8 cellular contexts compared by ENCODE assay signal in genomic region chr10:72694476-72695369, GRCh38. TPM values are rescaled to one million over a fixed set of nuclear protein-coding genes. Genes with fewer than 3 reads are reported as not detected.
DNase-seq lines count a peak whose midpoint lies in the region; ATAC-seq and TF ChIP-seq lines count a peak whose summit lies in the region.

No MANE protein-coding gene starts in this region.

- ATAC-seq in upper lobe of right lung (no peak), GM18498 (IDR thresholded peaks at IDR 0.05; ENCODE audit: unreplicated experiment) (no peak)

- DNase-seq in AG20443 (ENCODE audit: low spot score): peak; percentile 21
- no peak for DNase-seq in GM13977 (ENCODE audit: low spot score)
- peak; percentile 43 for DNase-seq in SK-MEL-5 (ENCODE audit: low read depth, low spot score)
- peak; percentile 42 for DNase-seq in globus pallidus (ENCODE audit: low spot score)
- no peak for DNase-seq in upper lobe of right lung
- no peak for DNase-seq in NCI-H2107 treated with DMSO at 0.1 percent for 48 hours (lab: John Stamatoyannopoulos, UW; ENCODE audit: unreplicated experiment)
- DNase-seq in NCI-H524 treated with DMSO at 0.1 percent for 48 hours (lab: John Stamatoyannopoulos, UW): no peak

- H3K4me1 ChIP-seq in upper lobe of right lung: peaks cover 36% of the 10 kb centered on the region

- intact Hi-C loops in upper lobe of right lung (cut with DNase I): no loop called here

- H3K27ac ChIP-seq in upper lobe of right lung: no peak overlapping the region

- H3K4me3 ChIP-seq in upper lobe of right lung: peak overlapping the region; percentile 4

- no peaks in the 10 kb centered on the region for H3K9me3 ChIP-seq in upper lobe of right lung

- H3K36me3 ChIP-seq in upper lobe of right lung: no peaks in the 10 kb centered on the region

- in situ Hi-C loops in GM13977 (cut with MboI; ENCODE audit: low pct_unique_long_range_greater_than_20kb, low sequenced_read_pairs, unreplicated experiment) (no loop called here), SK-MEL-5 (cut with HindIII; ENCODE audit: low pct_unique_long_range_greater_than_20kb, low sequenced_read_pairs) (loop anchor here (25.0 kb wide), 1 partner anchor 207 kb away; no protein-coding TSS in a partner anchor)

- TF ChIP-seq CTCF in GM13977 (IDR thresholded peaks at IDR 0.05; ENCODE audit: extremely low read depth, insufficient read depth, missing control alignments) (peak; percentile 23), upper lobe of right lung (IDR thresholded peaks at IDR 0.05) (peak; percentile 43)

- no peaks in the 10 kb centered on the region for H3K27me3 ChIP-seq in upper lobe of right lung

RNA-seq across cellular contexts. Expression of gene MCU, which starts 2.8 kb away (rescaled TPM):
- total RNA-seq in SK-MEL-5 (2014; rRNA removed; shearing (Covaris generic)): 7.9 and 11.1 TPM in 2 replicates
- polyA plus RNA-seq in SK-MEL-5 (2015; cell fraction: cytosol; rRNA removed): 8.1 and 13.4 TPM in 2 replicates
- polyA plus RNA-seq in SK-MEL-5 (2015; cell fraction: nucleus; rRNA removed): 18.0 and 18.1 TPM in 2 replicates
- 31.1 TPM for total RNA-seq in upper lobe of right lung

Comparison
In these comparisons a context has a peak if more than half of its experiments do, and no peak if none do; other contexts are left out.
1. DNase-seq: peak in AG20443 (single experiment), SK-MEL-5 (single experiment) and globus pallidus (single experiment); none in GM13977 (single experiment), upper lobe of right lung (single experiment), NCI-H2107 treated with DMSO at 0.1 percent for 48 hours (single experiment) and NCI-H524 treated with DMSO at 0.1 percent for 48 hours (single experiment).